23 cellular contexts compared by ENCODE assay signal in the genomic region with DNA sequence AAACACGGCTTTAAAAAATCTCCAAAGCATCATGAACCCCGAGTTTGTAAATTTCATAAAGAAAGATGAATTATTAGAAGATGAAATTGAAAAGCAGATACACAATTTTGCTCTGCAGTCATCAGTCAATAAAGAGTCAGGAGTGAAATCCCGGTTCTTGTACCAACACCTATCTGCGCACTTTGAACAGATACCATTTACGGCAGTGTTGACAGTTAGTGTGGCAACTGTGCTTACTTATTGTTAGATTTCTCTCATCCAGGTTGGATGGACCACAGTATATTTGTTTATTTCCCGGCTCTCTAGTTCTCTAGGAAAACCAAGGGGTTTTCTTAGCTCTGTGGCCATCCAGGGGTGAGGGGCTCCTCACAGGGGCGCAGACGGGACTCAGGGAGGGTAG.
A peak's percentile ranks its signal among the peaks of the same experiment; 100 is the strongest.
DNase-seq lines count a peak whose midpoint lies in the region; ATAC-seq, FAIRE-seq and TF ChIP-seq lines count a peak whose summit lies in the region.
"Had no signal": no experiment of that assay in that cellular context is flagged by ENCODE, and none has a peak within 500 bp of the region (broad histone marks: within the 10 kb centered on the region; RNA-seq: fewer than 3 reads in every experiment).

No MANE protein-coding gene starts in this region.

- H3K27me3 Mint-ChIP-seq in nephron (ENCODE audit: low read depth), result no peaks in the 10 kb centered on the region

- peaks cover 5% of the 10 kb centered on the region for H3K4me1 ChIP-seq in vagina
- H3K4me1 ChIP-seq: BLaER1 had no signal

- FAIRE-seq in GM19239 (lab: Jason Lieb, UNC), result peak; percentile 51
- FAIRE-seq: A204.1, G401.6, GM12878, H1 had no signal

- H3K9me3 ChIP-seq in vagina, result no peaks in the 10 kb centered on the region
- H3K9me3 ChIP-seq: BLaER1, Caco-2 had no signal

- intact Hi-C loops in vagina (cut with DNase I), result no loop called here

- no peaks in the 10 kb centered on the region for H3K36me3 Mint-ChIP-seq in nephron (ENCODE audit: low read depth)
- H3K36me3 Mint-ChIP-seq: CD4-positive, CD25-positive, alpha-beta regulatory T cell; CD8-positive, alpha-beta T cell had no signal

- H3K4me1 Mint-ChIP-seq in nephron, result peaks cover 27% of the 10 kb centered on the region
- H3K4me1 Mint-ChIP-seq: B cell; CD4-positive, CD25-positive, alpha-beta regulatory T cell had no signal

- no peaks in the 10 kb centered on the region for H3K36me3 ChIP-seq in vagina
- H3K36me3 ChIP-seq: BLaER1 had no signal

- DNase-seq in GM19239 (ENCODE audit: insufficient read length, low spot score), result no peak
- DNase-seq in left lobe of liver (ENCODE audit: low spot score), result no peak
- DNase-seq in vagina (ENCODE audit: extremely low spot score in 2 of 2), result no peak
- DNase-seq in NCI-H1092 (lab: John Stamatoyannopoulos, UW), result no peak
- DNase-seq: Caco-2; CD4-positive, CD25-positive, alpha-beta regulatory T cell; CD8-positive, alpha-beta T cell; DMS153; DND-41; H7; HCEC 1CT had no signal

- ATAC-seq in left lobe of liver (peak; percentile 31), HG03378 (IDR thresholded peaks at IDR 0.05; ENCODE audit: unreplicated experiment) (no peak)
- ATAC-seq in activated CD4-positive, CD25-positive, alpha-beta regulatory T cell treated with anti-CD3 and anti-CD28 coated beads, Interleukin-2, amount 50 U/mL, for 24 hours, result no peak
- ATAC-seq: CD8-positive, alpha-beta T cell; GM12878 had no signal

- no peaks in the 10 kb centered on the region for H3K27me3 ChIP-seq in vagina
- H3K27me3 ChIP-seq: BLaER1 had no signal

- H3K27ac Mint-ChIP-seq in nephron, result peak overlapping the region; percentile 2 to 98 (median 82)
- H3K27ac Mint-ChIP-seq: B cell; CD8-positive, alpha-beta T cell had no signal

- H3K27ac ChIP-seq in cingulate gyrus (ENCODE audit: low read depth, low read length) (peak overlapping the region; percentile 66), vagina (no peak overlapping the region)
- H3K27ac ChIP-seq: 22Rv1, BLaER1, C4-2B had no signal

- no peak for TF ChIP-seq CTCF in nephron (IDR thresholded peaks at IDR 0.05; ENCODE audit: unreplicated experiment in 3 of 3)
- no peak for TF ChIP-seq CTCF in vagina (IDR thresholded peaks at IDR 0.05)

- no peak overlapping the region for H3K4me3 ChIP-seq in vagina
- H3K4me3 ChIP-seq: BLaER1, GM12878 had no signal

- no peak overlapping the region for H3K4me3 Mint-ChIP-seq in nephron
- H3K4me3 Mint-ChIP-seq: B cell; CD4-positive, CD25-positive, alpha-beta regulatory T cell; CD8-positive, alpha-beta T cell had no signal

- no peak for TF ChIP-seq POLR2A in vagina (IDR thresholded peaks at IDR 0.05)

- no peaks in the 10 kb centered on the region for H3K9me3 Mint-ChIP-seq in nephron
- H3K9me3 Mint-ChIP-seq: CD4-positive, CD25-positive, alpha-beta regulatory T cell; CD8-positive, alpha-beta T cell had no signal
